ENCODE assay signal across 10 cellular contexts in genomic region chr22:20590477-20591294, GRCh38.
"Had no signal": no experiment of that assay in that cellular context is flagged by ENCODE, and none has a peak within 500 bp of the region (broad histone marks: within the 10 kb centered on the region; RNA-seq: fewer than 3 reads in every experiment).

No MANE protein-coding gene starts in this region.

- H3K27ac ChIP-seq: adrenal gland, coronary artery, hepatocyte had no signal

- H3K27me3 ChIP-seq: adrenal gland, hepatocyte had no signal

- H3K79me2 ChIP-seq: hepatocyte had no signal

- H3K4me1 ChIP-seq: prostate gland had no signal

- H3K9me3 ChIP-seq: adrenal gland, prostate gland had no signal

- H3K4me2 ChIP-seq: hepatocyte had no signal

- H3K4me3 ChIP-seq: adrenal gland, coronary artery, hepatocyte, prostate gland had no signal

- H2AFZ ChIP-seq: hepatocyte had no signal

- DNase-seq: activated CD4-positive, CD25-positive, alpha-beta regulatory T cell treated with anti-CD3 and anti-CD28 coated beads, Interleukin-2, amount 50 U/mL, for 72 hours; activated naive CD4-positive, alpha-beta T cell treated with anti-CD3 and anti-CD28 coated beads, Interleukin-2, amount 50 U/mL, for 16 hours; adrenal gland; mesendoderm; right cardiac atrium; small intestine; T-helper 1 cell had no signal

- ATAC-seq: right cardiac atrium had no signal

- FAIRE-seq: small intestine had no signal
